Comparison of ENCODE assay signal across 1 cellular context in the genomic region with DNA sequence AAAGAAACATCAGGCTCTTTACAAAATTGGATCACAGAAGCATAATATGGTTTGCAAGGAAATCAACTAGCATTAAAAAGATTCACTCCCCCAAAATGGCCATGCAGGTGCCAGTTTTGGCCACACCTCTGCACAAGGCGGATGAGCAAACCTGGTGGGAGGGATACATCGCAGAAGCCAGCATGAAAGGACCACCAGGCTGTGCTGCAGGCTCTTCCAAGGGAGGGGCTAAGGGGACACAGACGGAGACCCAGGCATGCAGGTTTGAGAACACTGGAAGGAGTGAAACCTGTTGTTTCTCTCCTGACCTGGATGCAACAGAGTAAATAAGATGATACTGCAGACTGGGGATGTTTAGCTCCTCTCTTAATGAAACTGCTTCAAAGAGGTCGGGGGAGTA.
TF ChIP-seq lines count a peak whose summit lies in the region.

No MANE protein-coding gene starts in this region.

TF ChIP-seq in H1, 55 proteins besides CTCF, POLR2A, EP300 and RAD21 (continued from another document):
- TF ChIP-seq, protein P1, sequence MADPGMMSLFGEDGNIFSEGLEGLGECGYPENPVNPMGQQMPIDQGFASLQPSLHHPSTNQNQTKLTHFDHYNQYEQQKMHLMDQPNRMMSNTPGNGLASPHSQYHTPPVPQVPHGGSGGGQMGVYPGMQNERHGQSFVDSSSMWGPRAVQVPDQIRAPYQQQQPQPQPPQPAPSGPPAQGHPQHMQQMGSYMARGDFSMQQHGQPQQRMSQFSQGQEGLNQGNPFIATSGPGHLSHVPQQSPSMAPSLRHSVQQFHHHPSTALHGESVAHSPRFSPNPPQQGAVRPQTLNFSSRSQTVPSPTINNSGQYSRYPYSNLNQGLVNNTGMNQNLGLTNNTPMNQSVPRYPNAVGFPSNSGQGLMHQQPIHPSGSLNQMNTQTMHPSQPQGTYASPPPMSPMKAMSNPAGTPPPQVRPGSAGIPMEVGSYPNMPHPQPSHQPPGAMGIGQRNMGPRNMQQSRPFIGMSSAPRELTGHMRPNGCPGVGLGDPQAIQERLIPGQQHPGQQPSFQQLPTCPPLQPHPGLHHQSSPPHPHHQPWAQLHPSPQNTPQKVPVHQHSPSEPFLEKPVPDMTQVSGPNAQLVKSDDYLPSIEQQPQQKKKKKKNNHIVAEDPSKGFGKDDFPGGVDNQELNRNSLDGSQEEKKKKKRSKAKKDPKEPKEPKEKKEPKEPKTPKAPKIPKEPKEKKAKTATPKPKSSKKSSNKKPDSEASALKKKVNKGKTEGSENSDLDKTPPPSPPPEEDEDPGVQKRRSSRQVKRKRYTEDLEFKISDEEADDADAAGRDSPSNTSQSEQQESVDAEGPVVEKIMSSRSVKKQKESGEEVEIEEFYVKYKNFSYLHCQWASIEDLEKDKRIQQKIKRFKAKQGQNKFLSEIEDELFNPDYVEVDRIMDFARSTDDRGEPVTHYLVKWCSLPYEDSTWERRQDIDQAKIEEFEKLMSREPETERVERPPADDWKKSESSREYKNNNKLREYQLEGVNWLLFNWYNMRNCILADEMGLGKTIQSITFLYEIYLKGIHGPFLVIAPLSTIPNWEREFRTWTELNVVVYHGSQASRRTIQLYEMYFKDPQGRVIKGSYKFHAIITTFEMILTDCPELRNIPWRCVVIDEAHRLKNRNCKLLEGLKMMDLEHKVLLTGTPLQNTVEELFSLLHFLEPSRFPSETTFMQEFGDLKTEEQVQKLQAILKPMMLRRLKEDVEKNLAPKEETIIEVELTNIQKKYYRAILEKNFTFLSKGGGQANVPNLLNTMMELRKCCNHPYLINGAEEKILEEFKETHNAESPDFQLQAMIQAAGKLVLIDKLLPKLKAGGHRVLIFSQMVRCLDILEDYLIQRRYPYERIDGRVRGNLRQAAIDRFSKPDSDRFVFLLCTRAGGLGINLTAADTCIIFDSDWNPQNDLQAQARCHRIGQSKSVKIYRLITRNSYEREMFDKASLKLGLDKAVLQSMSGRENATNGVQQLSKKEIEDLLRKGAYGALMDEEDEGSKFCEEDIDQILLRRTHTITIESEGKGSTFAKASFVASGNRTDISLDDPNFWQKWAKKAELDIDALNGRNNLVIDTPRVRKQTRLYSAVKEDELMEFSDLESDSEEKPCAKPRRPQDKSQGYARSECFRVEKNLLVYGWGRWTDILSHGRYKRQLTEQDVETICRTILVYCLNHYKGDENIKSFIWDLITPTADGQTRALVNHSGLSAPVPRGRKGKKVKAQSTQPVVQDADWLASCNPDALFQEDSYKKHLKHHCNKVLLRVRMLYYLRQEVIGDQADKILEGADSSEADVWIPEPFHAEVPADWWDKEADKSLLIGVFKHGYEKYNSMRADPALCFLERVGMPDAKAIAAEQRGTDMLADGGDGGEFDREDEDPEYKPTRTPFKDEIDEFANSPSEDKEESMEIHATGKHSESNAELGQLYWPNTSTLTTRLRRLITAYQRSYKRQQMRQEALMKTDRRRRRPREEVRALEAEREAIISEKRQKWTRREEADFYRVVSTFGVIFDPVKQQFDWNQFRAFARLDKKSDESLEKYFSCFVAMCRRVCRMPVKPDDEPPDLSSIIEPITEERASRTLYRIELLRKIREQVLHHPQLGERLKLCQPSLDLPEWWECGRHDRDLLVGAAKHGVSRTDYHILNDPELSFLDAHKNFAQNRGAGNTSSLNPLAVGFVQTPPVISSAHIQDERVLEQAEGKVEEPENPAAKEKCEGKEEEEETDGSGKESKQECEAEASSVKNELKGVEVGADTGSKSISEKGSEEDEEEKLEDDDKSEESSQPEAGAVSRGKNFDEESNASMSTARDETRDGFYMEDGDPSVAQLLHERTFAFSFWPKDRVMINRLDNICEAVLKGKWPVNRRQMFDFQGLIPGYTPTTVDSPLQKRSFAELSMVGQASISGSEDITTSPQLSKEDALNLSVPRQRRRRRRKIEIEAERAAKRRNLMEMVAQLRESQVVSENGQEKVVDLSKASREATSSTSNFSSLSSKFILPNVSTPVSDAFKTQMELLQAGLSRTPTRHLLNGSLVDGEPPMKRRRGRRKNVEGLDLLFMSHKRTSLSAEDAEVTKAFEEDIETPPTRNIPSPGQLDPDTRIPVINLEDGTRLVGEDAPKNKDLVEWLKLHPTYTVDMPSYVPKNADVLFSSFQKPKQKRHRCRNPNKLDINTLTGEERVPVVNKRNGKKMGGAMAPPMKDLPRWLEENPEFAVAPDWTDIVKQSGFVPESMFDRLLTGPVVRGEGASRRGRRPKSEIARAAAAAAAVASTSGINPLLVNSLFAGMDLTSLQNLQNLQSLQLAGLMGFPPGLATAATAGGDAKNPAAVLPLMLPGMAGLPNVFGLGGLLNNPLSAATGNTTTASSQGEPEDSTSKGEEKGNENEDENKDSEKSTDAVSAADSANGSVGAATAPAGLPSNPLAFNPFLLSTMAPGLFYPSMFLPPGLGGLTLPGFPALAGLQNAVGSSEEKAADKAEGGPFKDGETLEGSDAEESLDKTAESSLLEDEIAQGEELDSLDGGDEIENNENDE (IDR thresholded peaks at IDR 0.05; ENCODE audit: insufficient replicate concordance, low read length) = no peak
- no peak for TF ChIP-seq CBX8 (IDR thresholded peaks at IDR 0.05; ENCODE audit: borderline replicate concordance, low read depth, low read length)
- no peak for TF ChIP-seq PHF8 (conservative IDR thresholded peaks at IDR 0.05; ENCODE audit: low read depth, low read length)
- TF ChIP-seq JUND (IDR thresholded peaks at IDR 0.05; ENCODE audit: low read length) = no peak
- TF ChIP-seq, protein P2, sequence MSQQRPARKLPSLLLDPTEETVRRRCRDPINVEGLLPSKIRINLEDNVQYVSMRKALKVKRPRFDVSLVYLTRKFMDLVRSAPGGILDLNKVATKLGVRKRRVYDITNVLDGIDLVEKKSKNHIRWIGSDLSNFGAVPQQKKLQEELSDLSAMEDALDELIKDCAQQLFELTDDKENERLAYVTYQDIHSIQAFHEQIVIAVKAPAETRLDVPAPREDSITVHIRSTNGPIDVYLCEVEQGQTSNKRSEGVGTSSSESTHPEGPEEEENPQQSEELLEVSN (IDR thresholded peaks at IDR 0.05) = no peak
- TF ChIP-seq EGR1 (IDR thresholded peaks at IDR 0.05; ENCODE audit: borderline replicate concordance, low read depth, low read length) = no peak
- no peak for TF ChIP-seq KDM1A (IDR thresholded peaks at IDR 0.05; ENCODE audit: borderline replicate concordance, low read length)
- TF ChIP-seq CHD1 (IDR thresholded peaks at IDR 0.05; ENCODE audit: low read depth, low read length) = no peak
- TF ChIP-seq RNF2 (IDR thresholded peaks at IDR 0.05; ENCODE audit: borderline replicate concordance, low read depth, low read length, missing control alignments, poor library complexity, severe bottlenecking) = no peak
- TF ChIP-seq ZNF274 (IDR thresholded peaks at IDR 0.05; ENCODE audit: borderline replicate concordance, extremely low read depth, low read length) = no peak
- no peak for TF ChIP-seq TBP (IDR thresholded peaks at IDR 0.05; ENCODE audit: low read depth, low read length)
- no peak for TF ChIP-seq NRF1 (IDR thresholded peaks at IDR 0.05; ENCODE audit: low read depth, low read length)
- TF ChIP-seq SIN3A (conservative IDR thresholded peaks at IDR 0.05 in 1 of 2, IDR thresholded peaks at IDR 0.05 in 1 of 2; ENCODE audit: low read depth in 1 of 2, low read length in 2 of 2) = no peak
- no peak for TF ChIP-seq EZH2 (IDR thresholded peaks at IDR 0.05; ENCODE audit: low read depth, low read length, severe bottlenecking)
- TF ChIP-seq, protein P3, sequence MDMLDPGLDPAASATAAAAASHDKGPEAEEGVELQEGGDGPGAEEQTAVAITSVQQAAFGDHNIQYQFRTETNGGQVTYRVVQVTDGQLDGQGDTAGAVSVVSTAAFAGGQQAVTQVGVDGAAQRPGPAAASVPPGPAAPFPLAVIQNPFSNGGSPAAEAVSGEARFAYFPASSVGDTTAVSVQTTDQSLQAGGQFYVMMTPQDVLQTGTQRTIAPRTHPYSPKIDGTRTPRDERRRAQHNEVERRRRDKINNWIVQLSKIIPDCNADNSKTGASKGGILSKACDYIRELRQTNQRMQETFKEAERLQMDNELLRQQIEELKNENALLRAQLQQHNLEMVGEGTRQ (IDR thresholded peaks at IDR 0.05; ENCODE audit: low read length) = no peak
- TF ChIP-seq RXRA (IDR thresholded peaks at IDR 0.05; ENCODE audit: insufficient read depth, low read depth, low read length) = no peak
- no peak for TF ChIP-seq TAF1 (IDR thresholded peaks at IDR 0.05; ENCODE audit: low read depth, low read length)
